In genomic region chr2:176664478-176664877, GRCh38 we compare ENCODE assay signal across 23 cellular contexts.
"Had no signal": no experiment of that assay in that cellular context is flagged by ENCODE, and none has a peak within 500 bp of the region (broad histone marks: within the 10 kb centered on the region; RNA-seq: fewer than 3 reads in every experiment).

No MANE protein-coding gene starts in this region.

- H3K27ac ChIP-seq: gastrocnemius medialis, heart left ventricle, hepatocyte, neutrophil, pancreas, right lobe of liver, testis, tibial artery had no signal

- DNase-seq: cortex of kidney; effector memory CD8-positive, alpha-beta T cell; gastrocnemius medialis; heart left ventricle; immature natural killer cell; islet precursor cell; mesenchymal stem cell; mucosa of descending colon; naive B cell; pancreas; right lobe of liver; stimulated activated CD4-positive, alpha-beta T cell treated with anti-CD3 and anti-CD28 coated beads, Interleukin-12 subunit alpha, Interleukin-12 subunit beta, amount 100 ng/mL, for 4 hours; stimulated activated CD4-positive, alpha-beta T cell treated with anti-CD3 and anti-CD28 coated beads, Interleukin-1b, Interleukin-23, amount 100 ng/mL, for 48 hours; stimulated activated CD4-positive, alpha-beta T cell treated with anti-CD3 and anti-CD28 coated beads, Interleukin-4, amount 100 ng/mL, for 1 hour; stimulated activated CD8-positive, alpha-beta memory T cell treated with anti-CD3 and anti-CD28 coated beads, Interleukin-4, amount 100 ng/mL, for 48 hours; stimulated activated naive CD8-positive, alpha-beta T cell treated with anti-CD3 and anti-CD28 coated beads, Interleukin-15, Interleukin-2, amounts not matched to agents 100 U/mL and 50 U/mL, for 24 hours; substantia nigra; testis; tibial artery had no signal

- ATAC-seq: effector memory CD8-positive, alpha-beta T cell; gastrocnemius medialis; heart left ventricle; left lobe of liver; mucosa of descending colon; natural killer cell treated with Interleukin-12 subunit alpha and Interleukin-12 subunit beta and Interleukin-15 and Interleukin-18, amount 100 ng/mL, for 72 hours; pancreas; right lobe of liver; stimulated activated naive CD8-positive, alpha-beta T cell treated with anti-CD3 and anti-CD28 coated beads, Interleukin-15, Interleukin-2, amounts not matched to agents 100 U/mL and 50 U/mL, for 24 hours had no signal
